Comparison of ENCODE assay signal across 30 cellular contexts in genomic region chr4:122845066-122845465, GRCh38.
"Had no signal": no experiment of that assay in that cellular context is flagged by ENCODE, and none has a peak within 500 bp of the region (broad histone marks: within the 10 kb centered on the region; RNA-seq: fewer than 3 reads in every experiment).

No MANE protein-coding gene starts in this region.

- FAIRE-seq: endometrium, pancreas, urothelium cell line had no signal

- DNase-seq: activated CD4-positive, alpha-beta T cell treated with anti-CD3 and anti-CD28 coated beads, Interleukin-2, amount 50 U/mL, for 1 hour; activated CD8-positive, alpha-beta T cell treated with anti-CD3 and anti-CD28 coated beads for 36 hours; activated gamma-delta T cell treated with Interleukin-2 at 50 U/mL for 16 hours; activated naive CD4-positive, alpha-beta T cell treated with anti-CD3 and anti-CD28 coated beads, Interleukin-2, amount 50 U/mL, for 16 hours; activated naive CD8-positive, alpha-beta T cell treated with anti-CD3 and anti-CD28 coated beads, Interleukin-2, amount 50 U/mL, for 24 hours; activated T-cell treated with anti-CD3 and anti-CD28 coated beads, Interleukin-2, amount 50 U/mL, for 4 hours; body of pancreas; cerebellar nuclear complex; colonic mucosa; effector CD8-positive, alpha-beta T cell; esophagus squamous epithelium; gastrocnemius medialis; glutamatergic neuron; left cardiac atrium; left ventricle myocardium superior; naive B cell; nucleus accumbens; pancreas; spleen; stimulated activated naive CD4-positive, alpha-beta T cell; testis; trophoblast cell had no signal

- H3K9me3 Mint-ChIP-seq: activated CD8-positive, alpha-beta T cell treated with anti-CD3 and anti-CD28 coated beads for 36 hours; activated naive CD8-positive, alpha-beta T cell treated with anti-CD3 and anti-CD28 coated beads, Interleukin-2, amount 50 U/mL, for 24 hours; activated T-cell treated with anti-CD3 and anti-CD28 coated beads, Interleukin-2, amount 50 U/mL, for 4 hours; activated T-helper 17 cell treated with anti-CD3 and anti-CD28 coated beads, Interleukin-2, amount 50 U/mL, for 72 hours had no signal

- H3K4me1 ChIP-seq: body of pancreas, colonic mucosa, gastrocnemius medialis, prostate gland, right atrium auricular region, spleen had no signal

- ATAC-seq: activated CD8-positive, alpha-beta T cell treated with anti-CD3 and anti-CD28 coated beads for 36 hours; activated naive CD8-positive, alpha-beta T cell treated with anti-CD3 and anti-CD28 coated beads, Interleukin-2, amount 50 U/mL, for 24 hours; activated T-cell treated with anti-CD3 and anti-CD28 coated beads, Interleukin-2, amount 50 U/mL, for 4 hours; activated T-helper 17 cell treated with anti-CD3 and anti-CD28 coated beads, Interleukin-2, amount 50 U/mL, for 72 hours; body of pancreas; gastrocnemius medialis; left cardiac atrium; left ventricle myocardium superior; pancreas had no signal

- H3K27ac Mint-ChIP-seq: activated CD8-positive, alpha-beta T cell treated with anti-CD3 and anti-CD28 coated beads for 36 hours; activated naive CD8-positive, alpha-beta T cell treated with anti-CD3 and anti-CD28 coated beads, Interleukin-2, amount 50 U/mL, for 24 hours; activated T-helper 17 cell treated with anti-CD3 and anti-CD28 coated beads, Interleukin-2, amount 50 U/mL, for 72 hours; mesothelial cell of epicardium had no signal

- H3K4me1 Mint-ChIP-seq: activated naive CD8-positive, alpha-beta T cell treated with anti-CD3 and anti-CD28 coated beads, Interleukin-2, amount 50 U/mL, for 24 hours; activated T-helper 17 cell treated with anti-CD3 and anti-CD28 coated beads, Interleukin-2, amount 50 U/mL, for 72 hours had no signal

- H3K36me3 Mint-ChIP-seq: naive B cell had no signal

- H3K27ac ChIP-seq: body of pancreas, cardiac muscle cell, colonic mucosa, epithelial cell of prostate, esophagus squamous epithelium, gastrocnemius medialis, pancreas, prostate gland, right atrium auricular region, spleen, testis had no signal

- H3K4me3 ChIP-seq: body of pancreas, cardiac muscle cell, colonic mucosa, esophagus squamous epithelium, gastrocnemius medialis, pancreas, prostate gland, right atrium auricular region, spleen, testis had no signal

- H3K9me3 ChIP-seq: body of pancreas, colonic mucosa, esophagus squamous epithelium, gastrocnemius medialis, pancreas, prostate gland, right atrium auricular region, spleen, testis had no signal

- H3K4me3 Mint-ChIP-seq: activated CD8-positive, alpha-beta T cell treated with anti-CD3 and anti-CD28 coated beads for 36 hours; activated naive CD8-positive, alpha-beta T cell treated with anti-CD3 and anti-CD28 coated beads, Interleukin-2, amount 50 U/mL, for 24 hours; activated T-cell treated with anti-CD3 and anti-CD28 coated beads, Interleukin-2, amount 50 U/mL, for 4 hours; activated T-helper 17 cell treated with anti-CD3 and anti-CD28 coated beads, Interleukin-2, amount 50 U/mL, for 72 hours; mesothelial cell of epicardium; naive B cell had no signal

- H3K36me3 ChIP-seq: cardiac muscle cell, colonic mucosa, esophagus squamous epithelium, gastrocnemius medialis, pancreas, prostate gland, right atrium auricular region, spleen had no signal

- H3K27me3 ChIP-seq: body of pancreas, cardiac muscle cell, colonic mucosa, gastrocnemius medialis, pancreas, right atrium auricular region, testis had no signal
